8 cellular contexts compared by ENCODE assay signal in the genomic region with DNA sequence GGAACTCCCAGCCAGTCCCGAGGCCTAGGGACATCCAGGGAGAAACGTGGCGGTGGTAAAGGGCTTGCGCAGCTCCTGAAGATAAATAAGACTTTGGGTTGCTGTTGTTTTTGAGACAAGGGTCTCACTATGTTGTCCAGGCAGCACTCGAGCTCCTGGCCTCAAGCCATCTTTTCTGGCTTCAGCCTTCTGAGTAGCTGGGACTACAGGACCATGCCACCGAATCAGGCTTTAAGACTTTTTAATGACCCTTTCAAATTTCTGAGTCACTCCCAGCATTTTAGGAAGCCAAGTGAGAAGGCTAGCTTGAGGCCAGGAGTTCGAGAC. TPM values are rescaled to one million over a fixed set of nuclear protein-coding genes. Genes with fewer than 3 reads are reported as not detected.
DNase-seq lines count a peak whose midpoint lies in the region; ATAC-seq and TF ChIP-seq lines count a peak whose summit lies in the region.

No MANE protein-coding gene starts in this region.

- TF ChIP-seq CTCF in foreskin fibroblast (IDR thresholded peaks at IDR 0.05; ENCODE audit: low read depth, low read length): no peak

- peak overlapping the region; percentile 95 for H3K27ac Mint-ChIP-seq in T-helper 17 cell

- no peaks in the 10 kb centered on the region for H3K27me3 Mint-ChIP-seq in T-helper 17 cell

- no peaks in the 10 kb centered on the region for H3K9me3 ChIP-seq in T-helper 17 cell (ENCODE audit: control insufficient read depth, low read length, poor library complexity, severe bottlenecking)

- peak; percentile 6 for ATAC-seq in GM21360 (IDR thresholded peaks at IDR 0.05; ENCODE audit: unreplicated experiment)
- no peak for ATAC-seq in T-helper 17 cell
- ATAC-seq in HG03354 (IDR thresholded peaks at IDR 0.05; ENCODE audit: poor library complexity, severe bottlenecking, unreplicated experiment): no peak

- peaks cover 4% of the 10 kb centered on the region for H3K4me1 Mint-ChIP-seq in T-helper 17 cell

- no peaks in the 10 kb centered on the region for H3K36me3 Mint-ChIP-seq in T-helper 17 cell (ENCODE audit: low read depth)

- H3K4me3 Mint-ChIP-seq in T-helper 17 cell: peak overlapping the region; percentile 98

- peak overlapping the region; percentile 80 to 86 for H3K4me3 ChIP-seq in foreskin fibroblast (ENCODE audit: low read depth in 1 of 2, low read length in 2 of 2)
- H3K4me3 ChIP-seq in skeletal muscle cell (ENCODE audit: low read depth, low read length): peak overlapping the region; percentile 81

- DNase-seq in T-helper 17 cell (no peak), foreskin fibroblast (no peak), skeletal muscle cell (ENCODE audit: low read depth) (no peak), HPDE6-E6E7 (ENCODE audit: extremely low spot score) (no peak), NCI-H2171 treated with DMSO at 0.1 percent for 48 hours (lab: John Stamatoyannopoulos, UW) (no peak)
- DNase-seq in stimulated activated CD4-positive, alpha-beta T cell treated with anti-CD3 and anti-CD28 coated beads, Interleukin-2, amount 100 ng/mL, for 24 hours: no peak

RNA-seq across cellular contexts. Expression of gene GNE, which starts 0.7 kb away (rescaled TPM):
- total RNA-seq in T-helper 17 cell: 10 to 100 TPM; 13.3 to 15.4 TPM
